13 cellular contexts compared by ENCODE assay signal in genomic region chr6:7169296-7169721, GRCh38.
A peak's percentile ranks its signal among the peaks of the same experiment; 100 is the strongest.
DNase-seq lines count a peak whose midpoint lies in the region; ATAC-seq and TF ChIP-seq lines count a peak whose summit lies in the region.
"Had no signal": no experiment of that assay in that cellular context is flagged by ENCODE, and none has a peak within 500 bp of the region (broad histone marks: within the 10 kb centered on the region; RNA-seq: fewer than 3 reads in every experiment).

No MANE protein-coding gene starts in this region.

- H3K4me1 ChIP-seq in osteoblast (ENCODE audit: insufficient read depth, low read length): peaks cover 66% of the 10 kb centered on the region
- peaks cover 12% of the 10 kb centered on the region; the same call in 1 of the 2 replicates for H3K4me1 ChIP-seq in PC-3 (ENCODE audit: insufficient read depth, low read length)

- no peak overlapping the region for H3K4me3 Mint-ChIP-seq in glutamatergic neuron (ENCODE audit: unreplicated experiment)

- H2AFZ ChIP-seq in osteoblast (ENCODE audit: low read length) (no peak overlapping the region), PC-3 (ENCODE audit: low read length) (no peak overlapping the region)

- CTCF ChIA-PET in AG04450 (lab: Charles Lee) (interaction anchor here (0.9 kb wide), 1 partner anchor 74 kb away, joined by 4 read pairs; no protein-coding TSS in a partner anchor), RWPE1 (lab: Yijun Ruan, JAX) (no interaction called here), PC-3 (lab: Charles Lee) (no interaction called here)

- H3K27me3 Mint-ChIP-seq in glutamatergic neuron (ENCODE audit: unreplicated experiment): peaks cover 4% of the 10 kb centered on the region

- intact Hi-C loops in PC-3 (cut with micrococcal nuclease): no loop called here

- no peak for DNase-seq in AG04450 (ENCODE audit: low read depth, low spot score)
- no peak for DNase-seq in RWPE1 (ENCODE audit: low spot score)
- DNase-seq in glutamatergic neuron: no peak
- no peak for DNase-seq in osteoblast (ENCODE audit: insufficient read length, low spot score, missing footprints)
- DNase-seq in activated effector memory CD4-positive, alpha-beta T cell treated with anti-CD3 and anti-CD28 coated beads, Interleukin-2, amount 50 U/mL, for 16 hours: no peak
- DNase-seq in PC-3: no peak
- DNase-seq in stimulated activated CD8-positive, alpha-beta memory T cell treated with anti-CD3 and anti-CD28 coated beads, Interleukin-4, amount 100 ng/mL, for 48 hours: no peak
- DNase-seq: activated CD4-positive, alpha-beta T cell treated with anti-CD3 and anti-CD28 coated beads, Interleukin-2, amount 50 U/mL, for 4 hours; NCI-H446 treated with DMSO at 0.1 percent for 48 hours; SJCRH30; stimulated activated CD4-positive, alpha-beta T cell treated with anti-CD3 and anti-CD28 coated beads, Interleukin-2, amount 100 ng/mL, for 48 hours had no signal

- no peak overlapping the region for H3K9ac ChIP-seq in PC-3 (ENCODE audit: low read length)
- H3K9ac ChIP-seq: KMS-11 had no signal

- H3K27me3 ChIP-seq in AG04450 (ENCODE audit: control insufficient read depth, insufficient read depth, low read length): no peaks in the 10 kb centered on the region
- H3K27me3 ChIP-seq in osteoblast (ENCODE audit: insufficient read depth, low read length): no peaks in the 10 kb centered on the region
- no peaks in the 10 kb centered on the region for H3K27me3 ChIP-seq in PC-3 (ENCODE audit: low read length)
- H3K27me3 ChIP-seq: SJCRH30 had no signal

- H3K9me3 ChIP-seq in AG04450 (ENCODE audit: control insufficient read depth, insufficient read depth, low read length): no peaks in the 10 kb centered on the region
- no peaks in the 10 kb centered on the region for H3K9me3 ChIP-seq in osteoblast (ENCODE audit: low read depth, low read length)
- H3K9me3 ChIP-seq in PC-3 (ENCODE audit: low read length): no peaks in the 10 kb centered on the region
- H3K9me3 ChIP-seq: SJCRH30 had no signal

- no TSS peak for BruUV-seq in PC-3 (replicated peaks; lab: Mats Ljungman, UMichigan)

- TF ChIP-seq CTCF in AG04450 (IDR thresholded peaks at IDR 0.05; ENCODE audit: low read depth, low read length) (no peak), RWPE1 (conservative IDR thresholded peaks at IDR 0.05; ENCODE audit: low read depth) (no peak), glutamatergic neuron (IDR thresholded peaks at IDR 0.05; ENCODE audit: partially characterized antibody, unreplicated experiment) (no peak), osteoblast (IDR thresholded peaks at IDR 0.05; ENCODE audit: extremely low read depth, low read depth, low read length) (no peak), PC-3 (conservative IDR thresholded peaks at IDR 0.05; ENCODE audit: low read depth, low read length) (no peak)

- H3K4me1 Mint-ChIP-seq in glutamatergic neuron (ENCODE audit: low read depth, unreplicated experiment): peaks cover 35% of the 10 kb centered on the region

- H3K9me3 Mint-ChIP-seq in glutamatergic neuron (ENCODE audit: unreplicated experiment): peaks cover 7% of the 10 kb centered on the region

- H3K79me2 ChIP-seq in osteoblast (ENCODE audit: insufficient read depth, low read length) (peaks cover 94% of the 10 kb centered on the region), PC-3 (ENCODE audit: low read length) (peaks cover 99% of the 10 kb centered on the region)

- no peaks in the 10 kb centered on the region for H3K9me2 ChIP-seq in PC-3 (replicated peaks; ENCODE audit: low read length)

- no peaks in the 10 kb centered on the region for H3F3A ChIP-seq in PC-3 (ENCODE audit: low read length, unreplicated experiment)

- H4K20me1 ChIP-seq in osteoblast (ENCODE audit: insufficient read depth, low read length) (peaks cover 24% of the 10 kb centered on the region), PC-3 (ENCODE audit: low read length) (peaks cover 20% of the 10 kb centered on the region; the same call in 1 of the 2 replicates)

- no peaks in the 10 kb centered on the region for H3K36me3 ChIP-seq in osteoblast (ENCODE audit: insufficient read depth, low read length)
- no peaks in the 10 kb centered on the region for H3K36me3 ChIP-seq in PC-3 (ENCODE audit: low read depth, low read length)
- H3K36me3 ChIP-seq: SJCRH30 had no signal

- no peak for ATAC-seq in PC-3
- no peak for ATAC-seq in HG03457 (IDR thresholded peaks at IDR 0.05; ENCODE audit: unreplicated experiment)

- H3K36me3 Mint-ChIP-seq in glutamatergic neuron (ENCODE audit: unreplicated experiment): no peaks in the 10 kb centered on the region

- POLR2A ChIA-PET in AG04450 (lab: Yijun Ruan, JAX) (no interaction called here), RWPE1 (lab: Yijun Ruan, JAX; ENCODE audit: low non-redundant PET) (interaction anchor here (0.6 kb wide), 1 partner anchor 419 kb away, joined by 3 read pairs; no protein-coding TSS in a partner anchor), PC-3 (lab: Charles Lee; ENCODE audit: unreplicated experiment) (no interaction called here)

- peak overlapping the region; percentile 12 for H3K27ac Mint-ChIP-seq in glutamatergic neuron (ENCODE audit: unreplicated experiment)

- H3K4me2 ChIP-seq in osteoblast (ENCODE audit: insufficient read depth, low read length): peak overlapping the region; percentile 0
- no peak overlapping the region for H3K4me2 ChIP-seq in PC-3 (ENCODE audit: low read length)
- H3K4me2 ChIP-seq: KMS-11 had no signal

- H3K27ac ChIP-seq in AG04450 (ENCODE audit: low read depth, low read length) (peak overlapping the region; percentile 47), RWPE1 (peak overlapping the region; percentile 54), osteoblast (ENCODE audit: low read depth, low read length) (peak overlapping the region; percentile 58), PC-3 (ENCODE audit: low read length) (no peak overlapping the region)
- H3K27ac ChIP-seq: KMS-11, SJCRH30 had no signal

- H3K4me3 ChIP-seq in AG04450 (ENCODE audit: low read depth, low read length): no peak overlapping the region
- H3K4me3 ChIP-seq in osteoblast (ENCODE audit: insufficient read depth, low read length): no peak overlapping the region
- no peak overlapping the region for H3K4me3 ChIP-seq in PC-3 (ENCODE audit: low read length)
- H3K4me3 ChIP-seq: SJCRH30 had no signal
